ENCODE assay signal across 9 cellular contexts in genomic region chr2:130608281-130609063, GRCh38. TPM values are rescaled to one million over a fixed set of nuclear protein-coding genes. Genes with fewer than 3 reads are reported as not detected.
"Had no signal": no experiment of that assay in that cellular context is flagged by ENCODE, and none has a peak within 500 bp of the region (broad histone marks: within the 10 kb centered on the region; RNA-seq: fewer than 3 reads in every experiment).

No MANE protein-coding gene starts in this region.

RNA-seq across cellular contexts. Expression of gene POTEJ, which starts 2.8 kb away (rescaled TPM):
- total RNA-seq: LHCN-M2, MCF 10A, NCI-H460, PC-9, Right ventricle myocardium inferior, RPMI7951, SK-MEL-5 had no signal

RNA-seq across cellular contexts. Expression of gene CFC1, which starts 9.1 kb away (rescaled TPM):
- total RNA-seq: LHCN-M2, MCF 10A, NCI-H460, OCI-LY7, PC-9, Right ventricle myocardium inferior, RPMI7951, SJCRH30, SK-MEL-5 had no signal
